Comparison of ENCODE assay signal across 8 cellular contexts in genomic region chr17:74457146-74457819, GRCh38. TPM values are rescaled to one million over a fixed set of nuclear protein-coding genes. Genes with fewer than 3 reads are reported as not detected.
A peak's percentile ranks its signal among the peaks of the same experiment; 100 is the strongest.
DNase-seq lines count a peak whose midpoint lies in the region; ATAC-seq and TF ChIP-seq lines count a peak whose summit lies in the region.

No MANE protein-coding gene starts in this region.

- 14 to 21% (median 16%) methylated on average over 18 of the region's 18 CpGs for WGBS in psoas muscle, 3 donors

- peak; percentile 43 for DNase-seq in DMS53 treated with DMSO at 0.1 percent for 48 hours (lab: John Stamatoyannopoulos, UW; ENCODE audit: unreplicated experiment)
- DNase-seq in LHCN-M2 (ENCODE audit: low read depth) = peak; percentile 35
- DNase-seq in SKM-1 (lab: John Stamatoyannopoulos, UW; ENCODE audit: unreplicated experiment) = peak; percentile 35
- peak; percentile 68 to 81 for DNase-seq in activated naive CD4-positive, alpha-beta T cell treated with anti-CD3 and anti-CD28 coated beads, Interleukin-2, amount 50 U/mL, for 72 hours (ENCODE audit: low spot score in 2 of 2)
- peak; percentile 93 for DNase-seq in Right ventricle myocardium inferior (ENCODE audit: missing footprints)
- DNase-seq in psoas muscle = peak; percentile 83 to 91
- no peak for DNase-seq in OCI-M2 (lab: John Stamatoyannopoulos, UW; ENCODE audit: unreplicated experiment)

- peak; percentile 93 for TF ChIP-seq CTCF in psoas muscle (IDR thresholded peaks at IDR 0.05)

- peak overlapping the region in 1 of 2 donors; percentile 60 for H3K27ac Mint-ChIP-seq in activated naive CD4-positive, alpha-beta T cell treated with anti-CD3 and anti-CD28 coated beads, Interleukin-2, amount 50 U/mL, for 72 hours

- peak overlapping the region; percentile 34 for H3K4me3 ChIP-seq in psoas muscle

- peak; percentile 18 to 42 for ATAC-seq in activated naive CD4-positive, alpha-beta T cell treated with anti-CD3 and anti-CD28 coated beads, Interleukin-2, amount 50 U/mL, for 72 hours
- no peak for ATAC-seq in Right ventricle myocardium inferior
- peak; percentile 43 to 62 (median 50) for ATAC-seq in psoas muscle
- ATAC-seq in HG03108 (IDR thresholded peaks at IDR 0.05; ENCODE audit: unreplicated experiment) = no peak

- no peaks in the 10 kb centered on the region for H3K9me3 Mint-ChIP-seq in activated naive CD4-positive, alpha-beta T cell treated with anti-CD3 and anti-CD28 coated beads, Interleukin-2, amount 50 U/mL, for 72 hours

- H3K36me3 ChIP-seq in psoas muscle (ENCODE audit: insufficient read depth in 1 of 2, low read depth in 1 of 2) = no peaks in the 10 kb centered on the region

- no peaks in the 10 kb centered on the region for H3K9me3 ChIP-seq in psoas muscle

- peaks cover 32% of the 10 kb centered on the region for H3K4me1 ChIP-seq in psoas muscle

- intact Hi-C loops in Right ventricle myocardium inferior (cut with DNase I) (loop anchor here (1.0 to 5.0 kb wide), 2 partner anchors 78 to 245 kb away; partner anchors contain the start of gene TTYH2), psoas muscle (cut with DNase I) (loop anchor here (1.0 to 10.0 kb wide), 4 partner anchors 35 to 242 kb away; partner anchors contain the start of gene TTYH2 (in 1 of the 2))

- peak overlapping the region; percentile 63 for H3K27ac ChIP-seq in psoas muscle

- no peaks in the 10 kb centered on the region for H3K36me3 Mint-ChIP-seq in activated naive CD4-positive, alpha-beta T cell treated with anti-CD3 and anti-CD28 coated beads, Interleukin-2, amount 50 U/mL, for 72 hours

- no peaks in the 10 kb centered on the region for H3K27me3 ChIP-seq in psoas muscle (ENCODE audit: insufficient read depth in 3 of 3, low read length in 2 of 3)

RNA-seq across cellular contexts. Expression of gene CD300A, which starts 9.2 kb away (rescaled TPM):
- total RNA-seq in LHCN-M2 (2014; rRNA removed) (not detected in 2 replicates), Right ventricle myocardium inferior (2.4 TPM), psoas muscle (1 to 10 TPM in 2 of 4 donors, under 1 TPM in 2; 0.54 to 2.4 (median 1.2) TPM)
- not detected for polyA plus RNA-seq in LHCN-M2 (2012)
- 1 to 10 TPM in 1 of 2 donors, under 1 TPM in 1; 0.46 to 4.0 TPM for total RNA-seq in activated naive CD4-positive, alpha-beta T cell treated with anti-CD3 and anti-CD28 coated beads, Interleukin-2, amount 50 U/mL, for 72 hours
- polyA plus RNA-seq in psoas muscle = under 1 TPM; 0.29 to 0.69 (median 0.38) TPM

RNA-seq across cellular contexts. Expression of gene GPRC5C, which starts 25.4 kb away (rescaled TPM):
- total RNA-seq in LHCN-M2 (2014; rRNA removed) (not detected in 2 replicates), Right ventricle myocardium inferior (37.2 TPM), psoas muscle (100 to 1,000 TPM in 2 of 4 donors, 10 to 100 TPM in 2; 57.0 to 123 (median 97.7) TPM)
- not detected for polyA plus RNA-seq in LHCN-M2 (2012)
- total RNA-seq in activated naive CD4-positive, alpha-beta T cell treated with anti-CD3 and anti-CD28 coated beads, Interleukin-2, amount 50 U/mL, for 72 hours = 1 to 10 TPM in 1 of 2 donors, not detected in 1; 2.3 TPM
- polyA plus RNA-seq in psoas muscle = 10 to 100 TPM; 42.9 to 47.7 (median 44.8) TPM

Comparison
In these comparisons a context has a peak if more than half of its experiments do, and no peak if none do; other contexts are left out.
1. ATAC-seq: peak in activated naive CD4-positive, alpha-beta T cell treated with anti-CD3 and anti-CD28 coated beads, Interleukin-2, amount 50 U/mL, for 72 hours (2 of 2) and psoas muscle (4 of 4); none in Right ventricle myocardium inferior (single experiment) and HG03108 (single experiment).
2. RNA of gene GPRC5C, which starts 25.4 kb away (total RNA-seq): 57.0 to 123 TPM in psoas muscle and 37.2 TPM in Right ventricle myocardium inferior (single experiment); 2.3 TPM in activated naive CD4-positive, alpha-beta T cell treated with anti-CD3 and anti-CD28 coated beads, Interleukin-2, amount 50 U/mL, for 72 hours and not detected in LHCN-M2; every median in the first group is over 10 times any median in the second.